In the genomic region with DNA sequence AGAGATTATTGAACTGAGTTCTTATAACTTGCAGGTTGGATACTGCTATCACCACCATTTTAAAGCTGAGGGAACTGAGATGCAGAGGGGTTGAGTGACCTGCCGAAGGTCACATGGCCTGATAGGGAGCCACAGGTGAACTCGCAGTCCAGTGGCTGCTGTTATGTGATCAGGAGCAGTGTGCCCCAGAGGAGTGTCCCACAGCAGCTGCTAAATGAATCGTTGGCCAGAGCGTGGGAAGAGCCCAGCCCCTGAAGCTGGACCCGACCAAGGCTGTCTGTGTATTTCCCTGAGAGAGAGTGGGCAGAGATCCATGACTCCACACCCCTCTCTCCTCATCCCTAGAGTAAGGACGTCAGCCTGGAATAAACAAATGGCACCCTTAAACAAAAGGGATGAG, we compare ENCODE assay signal across 17 cellular contexts. TPM values are rescaled to one million over a fixed set of nuclear protein-coding genes. Genes with fewer than 3 reads are reported as not detected.
"Had no signal": no experiment of that assay in that cellular context is flagged by ENCODE, and none has a peak within 500 bp of the region (broad histone marks: within the 10 kb centered on the region; RNA-seq: fewer than 3 reads in every experiment).

No MANE protein-coding gene starts in this region.

- H3K36me3 Mint-ChIP-seq: activated naive CD8-positive, alpha-beta T cell treated with anti-CD3 and anti-CD28 coated beads, Interleukin-2, amount 10 ng/mL, durations not matched to agents 7 days and 5 days; naive thymus-derived CD4-positive, alpha-beta T cell had no signal

- H3K4me3 ChIP-seq: heart left ventricle, thyroid gland had no signal

- H3K27ac ChIP-seq: neutrophil, thyroid gland had no signal

- H3K27ac Mint-ChIP-seq: activated naive CD8-positive, alpha-beta T cell treated with anti-CD3 and anti-CD28 coated beads, Interleukin-2, amount 10 ng/mL, durations not matched to agents 7 days and 5 days; activated T-helper 1 cell treated with anti-CD3 and anti-CD28 coated beads, Interleukin-12 subunit alpha, Interleukin-12 subunit beta, Interleukin-2, Interleukin-4 antibody, amounts not matched to agents 30 ng/mL and 10 ng/mL and 1 ng/mL, durations not matched to agents 14 hours and 24 hours and 36 hours; dendritic cell treated with granulocyte-macrophage colony-stimulating factor and Interleukin-4, amounts not matched to agents 40 ng/mL and 50 ng/mL, for 4 days; naive thymus-derived CD4-positive, alpha-beta T cell had no signal

- H3K27me3 ChIP-seq: heart left ventricle, neutrophil, thyroid gland had no signal

- H3K27me3 Mint-ChIP-seq: activated naive CD8-positive, alpha-beta T cell treated with anti-CD3 and anti-CD28 coated beads, Interleukin-2, amount 10 ng/mL, durations not matched to agents 7 days and 5 days had no signal

- H3K4me3 Mint-ChIP-seq: activated naive CD8-positive, alpha-beta T cell treated with anti-CD3 and anti-CD28 coated beads, Interleukin-2, amount 10 ng/mL, durations not matched to agents 7 days and 5 days; activated T-helper 1 cell treated with anti-CD3 and anti-CD28 coated beads, Interleukin-12 subunit alpha, Interleukin-12 subunit beta, Interleukin-2, Interleukin-4 antibody, amounts not matched to agents 30 ng/mL and 10 ng/mL and 1 ng/mL, durations not matched to agents 14 hours and 24 hours and 36 hours; dendritic cell treated with granulocyte-macrophage colony-stimulating factor and Interleukin-4, amounts not matched to agents 40 ng/mL and 50 ng/mL, for 4 days; naive thymus-derived CD4-positive, alpha-beta T cell had no signal

- H3K9me3 Mint-ChIP-seq: activated naive CD8-positive, alpha-beta T cell treated with anti-CD3 and anti-CD28 coated beads, Interleukin-2, amount 10 ng/mL, durations not matched to agents 7 days and 5 days; activated T-helper 1 cell treated with anti-CD3 and anti-CD28 coated beads, Interleukin-12 subunit alpha, Interleukin-12 subunit beta, Interleukin-2, Interleukin-4 antibody, amounts not matched to agents 30 ng/mL and 10 ng/mL and 1 ng/mL, durations not matched to agents 14 hours and 24 hours and 36 hours; dendritic cell treated with granulocyte-macrophage colony-stimulating factor and Interleukin-4, amounts not matched to agents 40 ng/mL and 50 ng/mL, for 4 days; naive thymus-derived CD4-positive, alpha-beta T cell had no signal

- H3K4me1 ChIP-seq: thyroid gland had no signal

- DNase-seq: activated CD4-positive, alpha-beta T cell treated with anti-CD3 and anti-CD28 coated beads, Interleukin-2, amount 50 U/mL, for 1 hour; activated naive CD8-positive, alpha-beta T cell treated with anti-CD3 and anti-CD28 coated beads, Interleukin-2, amount 10 ng/mL, durations not matched to agents 7 days and 5 days; anterior cingulate cortex; cerebellar nuclear complex; effector memory CD4-positive, alpha-beta T cell; left cardiac atrium; mammary epithelial cell; naive thymus-derived CD4-positive, alpha-beta T cell; stimulated activated CD4-positive, alpha-beta T cell treated with anti-CD3 and anti-CD28 coated beads, Interleukin-1b, Interleukin-23, amount 100 ng/mL, for 48 hours; thyroid gland had no signal

- H3K4me1 Mint-ChIP-seq: activated naive CD8-positive, alpha-beta T cell treated with anti-CD3 and anti-CD28 coated beads, Interleukin-2, amount 10 ng/mL, durations not matched to agents 7 days and 5 days; naive thymus-derived CD4-positive, alpha-beta T cell had no signal

- H3K36me3 ChIP-seq: heart left ventricle, neutrophil had no signal

- H3K9me3 ChIP-seq: heart left ventricle, neutrophil, thyroid gland had no signal

RNA-seq across cellular contexts. Expression of gene PRLH, which starts 26.7 kb away (rescaled TPM):
- total RNA-seq: activated CD8-positive, alpha-beta memory T cell treated with anti-CD3 and anti-CD28 coated beads for 36 hours; activated naive CD8-positive, alpha-beta T cell treated with anti-CD3 and anti-CD28 coated beads, Interleukin-2, amount 10 ng/mL, durations not matched to agents 7 days and 5 days; activated T-helper 1 cell treated with anti-CD3 and anti-CD28 coated beads, Interleukin-12 subunit alpha, Interleukin-12 subunit beta, Interleukin-2, Interleukin-4 antibody, amounts not matched to agents 30 ng/mL and 10 ng/mL and 1 ng/mL, durations not matched to agents 14 hours and 24 hours and 36 hours; frontal cortex; heart left ventricle; left cardiac atrium; mammary epithelial cell; mononuclear cell; naive thymus-derived CD4-positive, alpha-beta T cell; thyroid gland had no signal
- polyA plus RNA-seq: heart left ventricle; mammary epithelial cell; naive thymus-derived CD4-positive, alpha-beta T cell had no signal

RNA-seq across cellular contexts. Expression of gene RAB17, which starts 50.9 kb away (rescaled TPM):
- total RNA-seq: activated CD8-positive, alpha-beta memory T cell treated with anti-CD3 and anti-CD28 coated beads for 36 hours; activated naive CD8-positive, alpha-beta T cell treated with anti-CD3 and anti-CD28 coated beads, Interleukin-2, amount 10 ng/mL, durations not matched to agents 7 days and 5 days; activated T-helper 1 cell treated with anti-CD3 and anti-CD28 coated beads, Interleukin-12 subunit alpha, Interleukin-12 subunit beta, Interleukin-2, Interleukin-4 antibody, amounts not matched to agents 30 ng/mL and 10 ng/mL and 1 ng/mL, durations not matched to agents 14 hours and 24 hours and 36 hours; naive thymus-derived CD4-positive, alpha-beta T cell had no signal
- polyA plus RNA-seq: naive thymus-derived CD4-positive, alpha-beta T cell had no signal

RNA-seq across cellular contexts. Expression of gene MLPH, which starts 52.6 kb away (rescaled TPM):
- total RNA-seq: activated CD8-positive, alpha-beta memory T cell treated with anti-CD3 and anti-CD28 coated beads for 36 hours; activated naive CD8-positive, alpha-beta T cell treated with anti-CD3 and anti-CD28 coated beads, Interleukin-2, amount 10 ng/mL, durations not matched to agents 7 days and 5 days; activated T-helper 1 cell treated with anti-CD3 and anti-CD28 coated beads, Interleukin-12 subunit alpha, Interleukin-12 subunit beta, Interleukin-2, Interleukin-4 antibody, amounts not matched to agents 30 ng/mL and 10 ng/mL and 1 ng/mL, durations not matched to agents 14 hours and 24 hours and 36 hours; mononuclear cell; naive thymus-derived CD4-positive, alpha-beta T cell had no signal
- polyA plus RNA-seq: naive thymus-derived CD4-positive, alpha-beta T cell had no signal
